Comparison of ENCODE assay signal across 8 cellular contexts in the genomic region with DNA sequence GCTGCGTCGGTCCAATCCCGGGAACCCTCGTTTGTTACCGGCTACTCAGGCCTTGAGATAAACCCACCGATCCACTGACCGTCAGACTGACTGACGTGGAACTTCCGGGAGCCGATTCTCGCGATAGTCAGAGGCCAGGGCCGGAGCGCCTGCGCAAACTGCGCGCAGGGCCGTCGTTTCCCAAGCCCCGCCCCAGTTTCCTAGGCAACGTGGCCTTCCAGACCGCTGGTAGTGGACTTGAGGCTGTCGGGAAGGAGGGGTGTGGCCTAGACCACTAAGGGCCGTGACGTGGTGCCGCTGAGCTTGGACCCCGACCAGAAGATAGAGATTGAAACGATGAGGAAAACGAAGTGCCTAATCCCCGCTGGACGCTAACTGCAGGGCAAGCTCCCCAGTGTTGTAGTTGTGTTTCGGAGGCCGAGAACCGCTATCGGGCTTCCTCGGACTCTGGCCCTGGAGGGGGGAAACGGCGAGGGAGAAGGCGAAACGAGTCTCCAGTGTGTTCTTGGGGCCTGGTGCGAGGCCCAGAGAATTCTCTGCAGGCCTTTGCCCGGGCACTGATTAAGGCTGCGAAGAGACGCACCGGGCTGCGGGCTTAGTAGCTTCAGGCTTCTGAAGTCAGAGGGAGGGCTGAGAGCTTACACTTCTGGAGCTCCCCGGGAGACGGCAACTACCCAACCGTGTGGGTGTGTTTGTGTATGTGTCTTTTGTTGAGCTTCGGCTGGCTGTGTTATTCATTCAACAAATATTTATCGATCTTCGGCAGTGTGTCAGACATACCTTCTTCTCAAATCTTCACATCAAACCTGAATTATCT. TPM values are rescaled to one million over a fixed set of nuclear protein-coding genes. Genes with fewer than 3 reads are reported as not detected.
DNase-seq lines count a peak whose midpoint lies in the region; ATAC-seq, FAIRE-seq and TF ChIP-seq lines count a peak whose summit lies in the region.

A gene (minus strand): TSS at position 96 of the 817 bp plus-strand sequence. CDS start 97 bp downstream, outside the sequence.

- no peak for TF ChIP-seq CTCF in BE2C (IDR thresholded peaks at IDR 0.05; ENCODE audit: low read depth, low read length)

- no peaks in the 10 kb centered on the region for H3K9me3 ChIP-seq in BE2C

- DNase-seq in BE2C (peak; percentile 100), GM19240 (ENCODE audit: insufficient read length, low spot score) (peak; percentile 81), NCI-H526 (lab: John Stamatoyannopoulos, UW) (peak; percentile 98 to 99), kidney glomerular epithelial cell (lab: John Stamatoyannopoulos, UW) (peak; percentile 98)
- peak; percentile 98 for DNase-seq in activated CD4-positive, alpha-beta T cell treated with anti-CD3 and anti-CD28 coated beads for 48 hours
- peak; percentile 83 to 96 for DNase-seq in stimulated activated CD4-positive, alpha-beta T cell treated with anti-CD3 and anti-CD28 coated beads, Interleukin-1b, Interleukin-23, amount 100 ng/mL, for 1 hour (ENCODE audit: low read depth in 2 of 2)

- no peaks in the 10 kb centered on the region for H3K36me3 ChIP-seq in BE2C

- peaks cover 6% of the 10 kb centered on the region; the same call in 1 of the 2 replicates for H3K4me1 ChIP-seq in BE2C

- H3K4me3 ChIP-seq in BE2C (ENCODE audit: low read depth, low read length) = peak within 1 kb of the TSS; percentile 94

- H3K27me3 ChIP-seq in BE2C = no peaks in the 10 kb centered on the region

- peak; percentile 98 for ATAC-seq in HG03460 (IDR thresholded peaks at IDR 0.05; ENCODE audit: unreplicated experiment)

- peak; percentile 66 for FAIRE-seq in colon (lab: Jason Lieb, UNC)

RNA-seq across cellular contexts. Expression of the gene that starts here (rescaled TPM):
- polyA plus RNA-seq in BE2C (2012; ENCODE audit: insufficient read depth, insufficient read length, low read depth) = 98.0 TPM

Comparison
In these comparisons a context has a peak if more than half of its experiments do, and no peak if none do; other contexts are left out.
1. Peak in every context shown above with its lines: DNase-seq, ATAC-seq and H3K4me3 ChIP-seq.